Comparison of ENCODE assay signal across 8 cellular contexts in genomic region chr7:55546826-55547225, GRCh38. TPM values are rescaled to one million over a fixed set of nuclear protein-coding genes. Genes with fewer than 3 reads are reported as not detected.
A peak's percentile ranks its signal among the peaks of the same experiment; 100 is the strongest.
DNase-seq lines count a peak whose midpoint lies in the region; ATAC-seq and TF ChIP-seq lines count a peak whose summit lies in the region.

No MANE protein-coding gene starts in this region.

- no peaks in the 10 kb centered on the region for H3F3A ChIP-seq in PC-3 (ENCODE audit: low read length, unreplicated experiment)

- no peak overlapping the region for H3K9ac ChIP-seq in PC-3 (ENCODE audit: low read length)

- peaks cover 47% of the 10 kb centered on the region for H3K4me1 Mint-ChIP-seq in chondrocyte (ENCODE audit: low read depth)

- peaks cover 3% of the 10 kb centered on the region for H3K36me3 Mint-ChIP-seq in chondrocyte (ENCODE audit: low read depth)

- H3K4me2 ChIP-seq in PC-3 (ENCODE audit: low read length) = peak overlapping the region; percentile 60

- peaks cover 75% of the 10 kb centered on the region for H3K79me2 ChIP-seq in PC-3 (ENCODE audit: low read length)

- H3K27me3 Mint-ChIP-seq in chondrocyte (ENCODE audit: low read depth) = no peaks in the 10 kb centered on the region

- H3K27me3 ChIP-seq in PC-3 (ENCODE audit: low read length) = no peaks in the 10 kb centered on the region

- peak overlapping the region; percentile 66 for H3K27ac Mint-ChIP-seq in chondrocyte (ENCODE audit: unreplicated experiment)

- H3K4me3 Mint-ChIP-seq in chondrocyte (ENCODE audit: unreplicated experiment) = no peak overlapping the region

- TF ChIP-seq CTCF in PC-3 (conservative IDR thresholded peaks at IDR 0.05; ENCODE audit: low read depth, low read length) (no peak), chondrocyte (IDR thresholded peaks at IDR 0.05) (no peak)

- no peaks in the 10 kb centered on the region for H3K9me2 ChIP-seq in PC-3 (replicated peaks; ENCODE audit: low read length)

- peak overlapping the region; percentile 5; the same call in 1 of the 2 replicates for H3K4me3 ChIP-seq in PC-3 (ENCODE audit: low read length)

- ATAC-seq in HG02763 (IDR thresholded peaks at IDR 0.05; ENCODE audit: unreplicated experiment) (peak; percentile 39), PC-3 (peak; percentile 79), HG02840 (IDR thresholded peaks at IDR 0.05; ENCODE audit: low FRiP score, unreplicated experiment) (no peak)

- peaks cover 38% of the 10 kb centered on the region for H3K4me1 ChIP-seq in PC-3 (ENCODE audit: insufficient read depth, low read length)

- 0 out of 2 replicates have a peak, but pooled peaks cover 3% of the 10 kb centered on the region for H4K20me1 ChIP-seq in PC-3 (ENCODE audit: low read length)

- H3K9me3 Mint-ChIP-seq in chondrocyte (ENCODE audit: low read depth) = no peaks in the 10 kb centered on the region

- CTCF ChIA-PET in PC-3 (lab: Charles Lee) = interaction anchor here (1.4 kb wide), 1 partner anchor 13 kb away, joined by 4 read pairs; no protein-coding TSS in a partner anchor
- CTCF ChIA-PET in HEK293T (lab: Yijun Ruan, JAX) = interaction anchor here (0.6 kb wide), 1 partner anchor 62 kb away, joined by 3 read pairs; no protein-coding TSS in a partner anchor

- peak overlapping the region; percentile 41 for H3K27ac ChIP-seq in PC-3 (ENCODE audit: low read length)

- peak; percentile 9 for DNase-seq in NK-92 treated with Interleukin-12 subunit alpha and Interleukin-12 subunit beta, amount 100 ng/mL, for 24 hours (lab: John Stamatoyannopoulos, UW)
- DNase-seq in NK-92 (lab: John Stamatoyannopoulos, UW; ENCODE audit: unreplicated experiment) (no peak), PC-3 (peak; percentile 97), chondrocyte (ENCODE audit: low spot score) (no peak), medulla oblongata (ENCODE audit: extremely low spot score) (peak; percentile 81), HEK293T (ENCODE audit: extremely low spot score) (no peak)

- no TSS peak for BruUV-seq in PC-3 (replicated peaks; lab: Mats Ljungman, UMichigan)

- no peaks in the 10 kb centered on the region for H3K9me3 ChIP-seq in PC-3 (ENCODE audit: low read length)

- POLR2A ChIA-PET in PC-3 (lab: Charles Lee; ENCODE audit: unreplicated experiment) = no interaction called here
- POLR2A ChIA-PET in HEK293T (lab: Yijun Ruan, JAX) = no interaction called here

- no peak overlapping the region for H2AFZ ChIP-seq in PC-3 (ENCODE audit: low read length)

- H3K36me3 ChIP-seq in PC-3 (ENCODE audit: low read depth, low read length) = no peaks in the 10 kb centered on the region

- intact Hi-C loops in PC-3 (cut with micrococcal nuclease) = no loop called here

TF ChIP-seq in HEK293T, 16 proteins besides CTCF, POLR2A, EP300 and RAD21:
- no peak for TF ChIP-seq HDGF (IDR thresholded peaks at IDR 0.05; ENCODE audit: borderline replicate concordance)
TF ChIP-seq in HEK293T: peak in this region for 0.

RNA-seq across cellular contexts. Expression of gene VOPP1, which starts 25.5 kb away (rescaled TPM):
- total RNA-seq in PC-3 (2014; rRNA removed) (60.2 and 64.8 TPM in 2 replicates), chondrocyte (69.2 to 78.5 TPM (median 71.6 TPM) in 3 replicates)

Comparison
In these comparisons a context has a peak if more than half of its experiments do, and no peak if none do; other contexts are left out.
1. DNase-seq: peak in NK-92 treated with Interleukin-12 subunit alpha and Interleukin-12 subunit beta, amount 100 ng/mL, for 24 hours (single experiment), PC-3 (single experiment) and medulla oblongata (single experiment); none in NK-92 (single experiment), chondrocyte (single experiment) and HEK293T (single experiment).